Comparison of ENCODE assay signal across 17 cellular contexts in genomic region chr2:127743477-127744026, GRCh38. TPM values are rescaled to one million over a fixed set of nuclear protein-coding genes. Genes with fewer than 3 reads are reported as not detected.
DNase-seq lines count a peak whose midpoint lies in the region; ATAC-seq and TF ChIP-seq lines count a peak whose summit lies in the region.
"Had no signal": no experiment of that assay in that cellular context is flagged by ENCODE, and none has a peak within 500 bp of the region (broad histone marks: within the 10 kb centered on the region; RNA-seq: fewer than 3 reads in every experiment).

No MANE protein-coding gene starts in this region.

- peaks cover 39% of the 10 kb centered on the region for H3K36me3 Mint-ChIP-seq in Calu3 (ENCODE audit: insufficient read depth, unreplicated experiment)
- H3K36me3 Mint-ChIP-seq in glutamatergic neuron (ENCODE audit: unreplicated experiment) = no peaks in the 10 kb centered on the region
- peaks cover 41% of the 10 kb centered on the region for H3K36me3 Mint-ChIP-seq in stimulated activated memory B cell treated with anti-CD40 and anti-IgM and Interleukin-4, amounts not matched to agents 10 μg/mL and 1 μg/mL and 100 μg/mL, for 72 hours

- peaks cover 62% of the 10 kb centered on the region for H3K36me3 ChIP-seq in SK-N-MC (ENCODE audit: insufficient read depth, low read length)

- intact Hi-C loops in Calu3 (cut with micrococcal nuclease; ENCODE audit: unreplicated experiment) = no loop called here

- DNase-seq in Calu3 (no peak), SK-N-MC (ENCODE audit: low read depth, low spot score) (no peak), glutamatergic neuron (no peak), SKM-1 treated with dmso at 0.1 percent for 144 hours (lab: John Stamatoyannopoulos, UW; ENCODE audit: unreplicated experiment) (no peak)
- DNase-seq: activated naive CD4-positive, alpha-beta T cell treated with anti-CD3 and anti-CD28 coated beads, Interleukin-2, amount 10 ng/mL, durations not matched to agents 7 days and 5 days; AML-193; GOT3; left ventricle myocardium inferior; NCI-H1048; NCI-H774 had no signal

- ATAC-seq in GM18868 (IDR thresholded peaks at IDR 0.05; ENCODE audit: unreplicated experiment) = peak; percentile 68
- ATAC-seq in HG03457 (IDR thresholded peaks at IDR 0.05; ENCODE audit: unreplicated experiment) = no peak
- no peak for ATAC-seq in stimulated activated memory B cell treated with anti-CD40 and anti-IgM and Interleukin-4, amounts not matched to agents 10 μg/mL and 1 μg/mL and 100 μg/mL, for 72 hours
- ATAC-seq in GM18873 (IDR thresholded peaks at IDR 0.05; ENCODE audit: low FRiP score, unreplicated experiment) = no peak
- ATAC-seq: Panc1 had no signal

- H3K27me3 Mint-ChIP-seq in Calu3 (ENCODE audit: unreplicated experiment) (no peaks in the 10 kb centered on the region), glutamatergic neuron (ENCODE audit: unreplicated experiment) (no peaks in the 10 kb centered on the region)
- no peaks in the 10 kb centered on the region for H3K27me3 Mint-ChIP-seq in stimulated activated memory B cell treated with anti-CD40 and anti-IgM and Interleukin-4, amounts not matched to agents 10 μg/mL and 1 μg/mL and 100 μg/mL, for 72 hours
- H3K27me3 Mint-ChIP-seq: activated naive CD4-positive, alpha-beta T cell treated with anti-CD3 and anti-CD28 coated beads, Interleukin-2, amount 10 ng/mL, durations not matched to agents 7 days and 5 days; IgD-negative memory B cell had no signal

- no peaks in the 10 kb centered on the region for H3K9me3 ChIP-seq in SK-N-MC (ENCODE audit: low read depth, low read length)
- H3K9me3 ChIP-seq: breast epithelium, left ventricle myocardium inferior had no signal

- H3K4me3 Mint-ChIP-seq in Calu3 (ENCODE audit: low read depth, unreplicated experiment) = no peak overlapping the region
- no peak overlapping the region for H3K4me3 Mint-ChIP-seq in glutamatergic neuron (ENCODE audit: unreplicated experiment)
- no peak overlapping the region for H3K4me3 Mint-ChIP-seq in stimulated activated memory B cell treated with anti-CD40 and anti-IgM and Interleukin-4, amounts not matched to agents 10 μg/mL and 1 μg/mL and 100 μg/mL, for 72 hours
- H3K4me3 Mint-ChIP-seq: activated naive CD4-positive, alpha-beta T cell treated with anti-CD3 and anti-CD28 coated beads, Interleukin-2, amount 10 ng/mL, durations not matched to agents 7 days and 5 days; IgD-negative memory B cell had no signal

- no peak overlapping the region for H3K4me3 ChIP-seq in SK-N-MC
- H3K4me3 ChIP-seq: breast epithelium, left ventricle myocardium inferior had no signal

- CTCF ChIA-PET in Calu3 (lab: Charles Lee) = no interaction called here

- no peak for TF ChIP-seq CTCF in Calu3 (IDR thresholded peaks at IDR 0.05; ENCODE audit: unreplicated experiment)
- peak; percentile 22 for TF ChIP-seq CTCF in glutamatergic neuron (IDR thresholded peaks at IDR 0.05; ENCODE audit: partially characterized antibody, unreplicated experiment)

- H3K9me3 Mint-ChIP-seq in Calu3 (ENCODE audit: low read depth, unreplicated experiment) = no peaks in the 10 kb centered on the region
- no peaks in the 10 kb centered on the region for H3K9me3 Mint-ChIP-seq in glutamatergic neuron (ENCODE audit: unreplicated experiment)
- no peaks in the 10 kb centered on the region for H3K9me3 Mint-ChIP-seq in stimulated activated memory B cell treated with anti-CD40 and anti-IgM and Interleukin-4, amounts not matched to agents 10 μg/mL and 1 μg/mL and 100 μg/mL, for 72 hours
- H3K9me3 Mint-ChIP-seq: activated naive CD4-positive, alpha-beta T cell treated with anti-CD3 and anti-CD28 coated beads, Interleukin-2, amount 10 ng/mL, durations not matched to agents 7 days and 5 days; IgD-negative memory B cell had no signal

- H3K9ac ChIP-seq in SK-N-MC (ENCODE audit: insufficient read length) = no peak overlapping the region

- H3K27ac Mint-ChIP-seq in Calu3 (ENCODE audit: unreplicated experiment) = peak overlapping the region; percentile 30
- no peak overlapping the region for H3K27ac Mint-ChIP-seq in glutamatergic neuron (ENCODE audit: unreplicated experiment)
- H3K27ac Mint-ChIP-seq in stimulated activated memory B cell treated with anti-CD40 and anti-IgM and Interleukin-4, amounts not matched to agents 10 μg/mL and 1 μg/mL and 100 μg/mL, for 72 hours = no peak overlapping the region
- H3K27ac Mint-ChIP-seq: activated naive CD4-positive, alpha-beta T cell treated with anti-CD3 and anti-CD28 coated beads, Interleukin-2, amount 10 ng/mL, durations not matched to agents 7 days and 5 days had no signal

- H3K4me1 Mint-ChIP-seq in Calu3 (ENCODE audit: low read depth, unreplicated experiment) (peaks cover 31% of the 10 kb centered on the region), glutamatergic neuron (ENCODE audit: low read depth, unreplicated experiment) (peaks cover 9% of the 10 kb centered on the region)
- H3K4me1 Mint-ChIP-seq in stimulated activated memory B cell treated with anti-CD40 and anti-IgM and Interleukin-4, amounts not matched to agents 10 μg/mL and 1 μg/mL and 100 μg/mL, for 72 hours = peaks cover 11% of the 10 kb centered on the region

- BruUV-seq in Calu3 (replicated peaks; lab: Mats Ljungman, UMichigan) = no TSS peak

- H3K27ac ChIP-seq in SK-N-MC = 0 out of 2 replicates have a peak overlapping the region, but pooled peaks have one; percentile 13
- H3K27ac ChIP-seq: breast epithelium, left ventricle myocardium inferior had no signal

RNA-seq across cellular contexts. Expression of gene SFT2D3, which starts 42.3 kb away (rescaled TPM):
- total RNA-seq in Calu3 (2022) (8.7 and 9.3 TPM in 2 replicates), glutamatergic neuron (ENCODE audit: unreplicated experiment) (6.4 TPM)
